Comparison of ENCODE assay signal across 8 cellular contexts in genomic region chr17:64781013-64781392, GRCh38.
DNase-seq lines count a peak whose midpoint lies in the region; FAIRE-seq and TF ChIP-seq lines count a peak whose summit lies in the region.

No MANE protein-coding gene starts in this region.

- POLR2A ChIA-PET in PC-9 (lab: Charles Lee; ENCODE audit: unreplicated experiment) = interaction anchor here (0.6 kb wide), 1 partner anchor 352 kb away, joined by 9 read pairs; no protein-coding TSS in a partner anchor
- POLR2A ChIA-PET in endothelial cell of umbilical vein (lab: Charles Lee) = interaction anchor here (0.6 kb wide), 1 partner anchor 182 kb away, joined by 5 read pairs; no protein-coding TSS in a partner anchor

- H3K27ac Mint-ChIP-seq in neural crest cell (ENCODE audit: unreplicated experiment) = no peak overlapping the region

- H3K4me3 Mint-ChIP-seq in neural crest cell = peak overlapping the region; percentile 73

- H3K9me3 ChIP-seq in DOHH2 (ENCODE audit: control insufficient read depth, insufficient read depth, low read length) (no peaks in the 10 kb centered on the region), PC-9 (ENCODE audit: insufficient read depth, low read depth) (no peaks in the 10 kb centered on the region), endothelial cell of umbilical vein (replicated peaks; ENCODE audit: control insufficient read depth, insufficient read depth, low read length) (no peaks in the 10 kb centered on the region)

- H3F3A ChIP-seq in DOHH2 (ENCODE audit: control insufficient read depth, insufficient read depth) (peaks cover 11% of the 10 kb centered on the region), PC-9 (ENCODE audit: insufficient read depth, low read depth) (peaks cover 18% of the 10 kb centered on the region; the same call in 1 of the 2 replicates)

- H3K79me2 ChIP-seq in DOHH2 (ENCODE audit: control insufficient read depth, low read length) = no peaks in the 10 kb centered on the region
- H3K79me2 ChIP-seq in PC-9 (ENCODE audit: low read depth) = no peaks in the 10 kb centered on the region
- peaks cover 26% of the 10 kb centered on the region for H3K79me2 ChIP-seq in endothelial cell of umbilical vein (ENCODE audit: control insufficient read depth, insufficient read depth, low read length)

- TF ChIP-seq CTCF in DOHH2 (IDR thresholded peaks at IDR 0.05; ENCODE audit: low read depth, low read length, poor library complexity, severe bottlenecking) (no peak), PC-9 (conservative IDR thresholded peaks at IDR 0.05) (no peak), endothelial cell of umbilical vein (IDR thresholded peaks at IDR 0.05; ENCODE audit: extremely low read depth in 1 of 2, insufficient read depth in 1 of 2, low read depth in 1 of 2, low read length in 2 of 2) (no peak), neural crest cell (conservative IDR thresholded peaks at IDR 0.05) (no peak)

- H3K9me2 ChIP-seq in DOHH2 (replicated peaks; ENCODE audit: control insufficient read depth, low read length) = no peaks in the 10 kb centered on the region
- no peaks in the 10 kb centered on the region for H3K9me2 ChIP-seq in PC-9 (ENCODE audit: insufficient read depth)

- peaks cover 11% of the 10 kb centered on the region for H3K4me1 Mint-ChIP-seq in neural crest cell

- H3K4me1 ChIP-seq in DOHH2 (ENCODE audit: control insufficient read depth, low read length) (peaks cover 41% of the 10 kb centered on the region), PC-9 (replicated peaks; ENCODE audit: insufficient read depth) (peaks cover 10% of the 10 kb centered on the region), endothelial cell of umbilical vein (ENCODE audit: control insufficient read depth, extremely low read depth, insufficient read depth, low read length) (peaks cover 30% of the 10 kb centered on the region)

- H4K20me1 ChIP-seq in DOHH2 (ENCODE audit: control insufficient read depth, insufficient read depth, low read depth, low read length) = no peaks in the 10 kb centered on the region
- H4K20me1 ChIP-seq in PC-9 (ENCODE audit: insufficient read depth) = no peaks in the 10 kb centered on the region
- no peaks in the 10 kb centered on the region for H4K20me1 ChIP-seq in endothelial cell of umbilical vein (replicated peaks; ENCODE audit: control insufficient read depth, extremely low read depth, insufficient read depth, low read length)

- dilution Hi-C loops in endothelial cell of umbilical vein (cut with MboI; ENCODE audit: extremely low pct_ligation_motif_present, low sequenced_read_pairs) = no loop called here

- no peaks in the 10 kb centered on the region for H3K36me3 ChIP-seq in DOHH2 (ENCODE audit: control insufficient read depth, low read length)
- no peaks in the 10 kb centered on the region for H3K36me3 ChIP-seq in PC-9 (ENCODE audit: low read depth)
- peaks cover 0 to 10% of the 10 kb centered on the region in 2 experiments for H3K36me3 ChIP-seq in endothelial cell of umbilical vein (ENCODE audit: control insufficient read depth in 2 of 2, extremely low read depth in 1 of 2, insufficient read depth in 2 of 2, low read length in 2 of 2)

- H3K27me3 ChIP-seq in DOHH2 (ENCODE audit: control insufficient read depth, low read length) = peaks cover 14% of the 10 kb centered on the region
- H3K27me3 ChIP-seq in PC-9 (ENCODE audit: insufficient read depth, low read depth) = no peaks in the 10 kb centered on the region
- no peaks in the 10 kb centered on the region for H3K27me3 ChIP-seq in endothelial cell of umbilical vein (ENCODE audit: control insufficient read depth in 2 of 2, insufficient read depth in 2 of 2, low read length in 2 of 2)

- CTCF ChIA-PET in PC-9 (lab: Charles Lee) = interaction anchor here (0.6 kb wide), 1 partner anchor 1565 kb away, joined by 3 read pairs; no protein-coding TSS in a partner anchor
- CTCF ChIA-PET in endothelial cell of umbilical vein (lab: Charles Lee) = interaction anchor here (1.8 kb wide), 1 partner anchor 12 kb away, joined by 4 read pairs; no protein-coding TSS in a partner anchor

- peak; percentile 7 for TF ChIP-seq POLR2A in endothelial cell of umbilical vein (IDR thresholded peaks at IDR 0.05; ENCODE audit: low read depth, low read length)

- H3K27ac ChIP-seq in DOHH2 (ENCODE audit: low read depth, low read length) (no peak overlapping the region), PC-9 (peak overlapping the region; percentile 44), endothelial cell of umbilical vein (ENCODE audit: insufficient read depth, low read depth, low read length) (peak overlapping the region; percentile 95)

- H3K4me3 ChIP-seq in DOHH2 (ENCODE audit: low read length) (peak overlapping the region; percentile 47; the same call in 1 of the 2 replicates), PC-9 (peak overlapping the region; percentile 93), endothelial cell of umbilical vein (replicated peaks in 1 of 3; ENCODE audit: insufficient read depth in 1 of 3, low read depth in 1 of 3, low read length in 3 of 3) (peak overlapping the region; percentile 66 to 94 (median 73))

- H3K9ac ChIP-seq in endothelial cell of umbilical vein (replicated peaks; ENCODE audit: extremely low read depth, insufficient read depth, low read length) = peak overlapping the region; percentile 97

- BruUV-seq in PC-9 (replicated peaks; lab: Mats Ljungman, UMichigan) (no TSS peak), endothelial cell of umbilical vein (replicated peaks; lab: Mats Ljungman, UMichigan) (no TSS peak)

- H3K9me1 ChIP-seq in endothelial cell of umbilical vein (replicated peaks; ENCODE audit: control insufficient read depth, extremely low read depth, insufficient read depth, low read length) = no peaks in the 10 kb centered on the region

- H3K4me2 ChIP-seq in DOHH2 (ENCODE audit: low read length) (peak overlapping the region; percentile 67), PC-9 (peak overlapping the region; percentile 95), endothelial cell of umbilical vein (ENCODE audit: insufficient read depth, low read length) (peak overlapping the region; percentile 88)

- peaks cover 64% of the 10 kb centered on the region for H3K27me3 Mint-ChIP-seq in neural crest cell (ENCODE audit: low read depth)

- H3K36me3 Mint-ChIP-seq in neural crest cell (ENCODE audit: low read depth) = no peaks in the 10 kb centered on the region

- peak overlapping the region; percentile 74; the same call in 1 of the 2 replicates for H2AFZ ChIP-seq in PC-9
- H2AFZ ChIP-seq in endothelial cell of umbilical vein (ENCODE audit: low read depth, low read length) = peak overlapping the region; percentile 28

- intact Hi-C loops in PC-9 (cut with micrococcal nuclease; ENCODE audit: unreplicated experiment) = no loop called here
- intact Hi-C loops in endothelial cell of umbilical vein (cut with micrococcal nuclease) = loop anchor here (5.0 kb wide), 1 partner anchor 416 kb away; no protein-coding TSS in a partner anchor

- FAIRE-seq in endothelial cell of umbilical vein (lab: Jason Lieb, UNC) = no peak

- H3K9me3 Mint-ChIP-seq in neural crest cell = no peaks in the 10 kb centered on the region

- DNase-seq in PC-9 (peak in 1 of 2 experiments; percentile 37), endothelial cell of umbilical vein (ENCODE audit: low read depth, low spot score) (no peak), neural crest cell (ENCODE audit: low read depth, low spot score) (no peak), T1000 (lab: John Stamatoyannopoulos, UW) (no peak), SIG-M5 treated with dmso at 0.1 percent for 504 hours (lab: John Stamatoyannopoulos, UW; ENCODE audit: unreplicated experiment) (no peak), iPS-NIHi11 (ENCODE audit: low spot score) (no peak), NCI-H524 (lab: John Stamatoyannopoulos, UW) (no peak)

TF ChIP-seq in endothelial cell of umbilical vein, 7 proteins besides CTCF, POLR2A, EP300 and RAD21:
- TF ChIP-seq GATA2 (IDR thresholded peaks at IDR 0.05; ENCODE audit: insufficient read depth, insufficient read length, low read depth, low read length) = no peak
- no peak for TF ChIP-seq EZH2 (IDR thresholded peaks at IDR 0.05; ENCODE audit: borderline replicate concordance, low read depth, low read length, severe bottlenecking)
- no peak for TF ChIP-seq MAX (IDR thresholded peaks at IDR 0.05; ENCODE audit: insufficient read depth, insufficient read length)
- TF ChIP-seq MYC (IDR thresholded peaks at IDR 0.05; ENCODE audit: low read depth, low read length) = no peak
- no peak for TF ChIP-seq FOS (IDR thresholded peaks at IDR 0.05; ENCODE audit: borderline replicate concordance, insufficient read depth, low read length)
- no peak for TF ChIP-seq JUN (IDR thresholded peaks at IDR 0.05; ENCODE audit: borderline replicate concordance, insufficient read depth, insufficient read length, low read depth)
- TF ChIP-seq POLR2AphosphoS5 (IDR thresholded peaks at IDR 0.05; ENCODE audit: insufficient read depth, low read depth, low read length) = no peak
